ENCODE assay signal across 8 cellular contexts in genomic region chr20:34708621-34709043, GRCh38. TPM values are rescaled to one million over a fixed set of nuclear protein-coding genes. Genes with fewer than 3 reads are reported as not detected.
DNase-seq lines count a peak whose midpoint lies in the region; ATAC-seq and TF ChIP-seq lines count a peak whose summit lies in the region.

No MANE protein-coding gene starts in this region.

- H3K4me3 Mint-ChIP-seq in activated naive CD8-positive, alpha-beta T cell = peak overlapping the region; percentile 72
- peak overlapping the region; percentile 79 for H3K4me3 Mint-ChIP-seq in progenitor cell of endocrine pancreas (ENCODE audit: low read depth)

- H3K36me3 Mint-ChIP-seq in activated naive CD8-positive, alpha-beta T cell = no peaks in the 10 kb centered on the region
- peaks cover 8% of the 10 kb centered on the region for H3K36me3 Mint-ChIP-seq in progenitor cell of endocrine pancreas (ENCODE audit: insufficient read depth)

- H3K9me3 Mint-ChIP-seq in activated naive CD8-positive, alpha-beta T cell (ENCODE audit: low read depth) = no peaks in the 10 kb centered on the region
- H3K9me3 Mint-ChIP-seq in progenitor cell of endocrine pancreas (ENCODE audit: low read depth) = no peaks in the 10 kb centered on the region

- TF ChIP-seq CTCF in progenitor cell of endocrine pancreas (IDR thresholded peaks at IDR 0.05; ENCODE audit: unreplicated experiment) = peak; percentile 63

- no peaks in the 10 kb centered on the region for H3K27me3 Mint-ChIP-seq in activated naive CD8-positive, alpha-beta T cell
- H3K27me3 Mint-ChIP-seq in progenitor cell of endocrine pancreas = peaks cover 22% of the 10 kb centered on the region

- intact Hi-C loops in left cardiac atrium (cut with DNase I) = loop anchor here in 1 of 2 donors (10.0 kb wide), 1 partner anchor 124 kb away; no protein-coding TSS in a partner anchor

- DNase-seq in NCI-H524 (lab: John Stamatoyannopoulos, UW) (peak; percentile 37 to 55), NCI-H524 treated with DMSO at 0.1 percent for 48 hours (lab: John Stamatoyannopoulos, UW) (no peak), RPMI8226 (peak; percentile 53), left cardiac atrium (peak; percentile 49), progenitor cell of endocrine pancreas (ENCODE audit: low spot score, unreplicated experiment) (peak; percentile 47)

- H3K4me1 Mint-ChIP-seq in activated naive CD8-positive, alpha-beta T cell (ENCODE audit: low read depth) = peaks cover 25% of the 10 kb centered on the region
- peaks cover 21% of the 10 kb centered on the region for H3K4me1 Mint-ChIP-seq in progenitor cell of endocrine pancreas (ENCODE audit: low read depth)

- peak overlapping the region; percentile 28 for H3K27ac Mint-ChIP-seq in activated naive CD8-positive, alpha-beta T cell
- H3K27ac Mint-ChIP-seq in progenitor cell of endocrine pancreas = peak overlapping the region; percentile 86

- ATAC-seq in HG03432 (IDR thresholded peaks at IDR 0.05; ENCODE audit: unreplicated experiment) (peak; percentile 9), left cardiac atrium (peak in 1 of 2 donors; percentile 9), GM19463 (IDR thresholded peaks at IDR 0.05; ENCODE audit: unreplicated experiment) (no peak)

RNA-seq across cellular contexts. Expression of gene TP53INP2, which starts 4.5 kb away (rescaled TPM):
- total RNA-seq in left cardiac atrium = 100 to 1,000 TPM in 1 of 2 donors, 10 to 100 TPM in 1; 85.0 to 117 TPM
- total RNA-seq in progenitor cell of endocrine pancreas = 31.5 and 33.0 TPM in 2 replicates

RNA-seq across cellular contexts. Expression of gene PIGU, which starts 31.7 kb away (rescaled TPM):
- total RNA-seq in left cardiac atrium (10 to 100 TPM; 14.1 to 14.8 TPM), progenitor cell of endocrine pancreas (44.3 and 45.8 TPM in 2 replicates)
